In the genomic region with DNA sequence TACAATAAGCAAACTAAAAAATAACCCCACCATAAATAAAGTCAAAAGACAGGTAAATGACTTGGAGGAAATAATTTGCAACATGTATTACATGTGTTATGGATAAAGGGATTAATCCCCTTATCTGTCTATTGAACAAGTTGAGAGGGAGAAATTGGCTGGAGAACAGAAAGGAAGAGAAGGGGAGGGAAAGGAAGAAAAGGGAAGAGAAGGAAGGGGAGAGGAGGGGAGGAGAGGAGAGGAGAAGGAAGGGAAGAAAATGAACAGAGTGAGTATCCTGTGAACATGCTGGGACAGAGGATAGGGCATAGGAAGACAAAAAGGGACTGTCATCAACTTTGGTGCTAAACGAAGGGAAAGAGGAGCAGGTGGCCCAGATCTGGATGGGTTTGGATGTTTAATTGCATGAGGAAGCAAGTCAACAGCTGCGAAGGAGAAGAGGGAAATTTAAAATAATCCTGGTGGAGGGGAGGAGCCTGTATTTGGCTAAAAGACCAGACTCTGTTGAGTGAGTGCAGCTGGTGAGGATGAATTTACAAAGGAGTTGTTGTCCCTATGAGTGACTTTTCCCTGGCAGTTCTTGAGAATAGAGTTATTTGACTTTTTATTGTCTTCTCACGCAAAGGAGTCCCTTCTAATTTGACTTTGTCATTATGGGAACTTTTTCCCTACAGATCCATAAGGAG, we compare ENCODE assay signal across 1 cellular context.
A peak's percentile ranks its signal among the peaks of the same experiment; 100 is the strongest.
TF ChIP-seq lines count a peak whose summit lies in the region.

No MANE protein-coding gene starts in this region.

TF ChIP-seq in GM12878, 131 proteins besides CTCF, POLR2A, EP300 and RAD21 (continued from another document):
- TF ChIP-seq, protein P1, sequence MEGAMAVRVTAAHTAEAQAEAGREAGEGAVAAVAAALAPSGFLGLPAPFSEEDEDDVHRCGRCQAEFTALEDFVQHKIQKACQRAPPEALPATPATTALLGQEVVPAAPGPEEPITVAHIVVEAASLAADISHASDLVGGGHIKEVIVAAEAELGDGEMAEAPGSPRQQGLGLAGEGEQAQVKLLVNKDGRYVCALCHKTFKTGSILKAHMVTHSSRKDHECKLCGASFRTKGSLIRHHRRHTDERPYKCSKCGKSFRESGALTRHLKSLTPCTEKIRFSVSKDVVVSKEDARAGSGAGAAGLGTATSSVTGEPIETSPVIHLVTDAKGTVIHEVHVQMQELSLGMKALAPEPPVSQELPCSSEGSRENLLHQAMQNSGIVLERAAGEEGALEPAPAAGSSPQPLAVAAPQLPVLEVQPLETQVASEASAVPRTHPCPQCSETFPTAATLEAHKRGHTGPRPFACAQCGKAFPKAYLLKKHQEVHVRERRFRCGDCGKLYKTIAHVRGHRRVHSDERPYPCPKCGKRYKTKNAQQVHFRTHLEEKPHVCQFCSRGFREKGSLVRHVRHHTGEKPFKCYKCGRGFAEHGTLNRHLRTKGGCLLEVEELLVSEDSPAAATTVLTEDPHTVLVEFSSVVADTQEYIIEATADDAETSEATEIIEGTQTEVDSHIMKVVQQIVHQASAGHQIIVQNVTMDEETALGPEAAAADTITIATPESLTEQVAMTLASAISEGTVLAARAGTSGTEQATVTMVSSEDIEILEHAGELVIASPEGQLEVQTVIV (IDR thresholded peaks at IDR 0.05; ENCODE audit: borderline replicate concordance, partially characterized antibody) = peak; percentile 9
- no peak for TF ChIP-seq RFX5 (IDR thresholded peaks at IDR 0.05; ENCODE audit: low read depth, low read length)
- TF ChIP-seq MEF2B (IDR thresholded peaks at IDR 0.05; ENCODE audit: partially characterized antibody, poor library complexity, severe bottlenecking) = no peak
- TF ChIP-seq ZNF274 (IDR thresholded peaks at IDR 0.05; ENCODE audit: insufficient read depth, insufficient read length) = no peak
- TF ChIP-seq, protein P2, sequence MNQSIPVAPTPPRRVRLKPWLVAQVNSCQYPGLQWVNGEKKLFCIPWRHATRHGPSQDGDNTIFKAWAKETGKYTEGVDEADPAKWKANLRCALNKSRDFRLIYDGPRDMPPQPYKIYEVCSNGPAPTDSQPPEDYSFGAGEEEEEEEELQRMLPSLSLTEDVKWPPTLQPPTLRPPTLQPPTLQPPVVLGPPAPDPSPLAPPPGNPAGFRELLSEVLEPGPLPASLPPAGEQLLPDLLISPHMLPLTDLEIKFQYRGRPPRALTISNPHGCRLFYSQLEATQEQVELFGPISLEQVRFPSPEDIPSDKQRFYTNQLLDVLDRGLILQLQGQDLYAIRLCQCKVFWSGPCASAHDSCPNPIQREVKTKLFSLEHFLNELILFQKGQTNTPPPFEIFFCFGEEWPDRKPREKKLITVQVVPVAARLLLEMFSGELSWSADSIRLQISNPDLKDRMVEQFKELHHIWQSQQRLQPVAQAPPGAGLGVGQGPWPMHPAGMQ (IDR thresholded peaks at IDR 0.05; ENCODE audit: borderline replicate concordance) = 0 out of 2 replicates have a peak, but pooled peaks have one; percentile 6
- TF ChIP-seq ZZZ3 (IDR thresholded peaks at IDR 0.05; ENCODE audit: control insufficient read depth, insufficient read length, low read depth) = no peak
- no peak for TF ChIP-seq LARP7 (IDR thresholded peaks at IDR 0.05)
